Comparison of ENCODE assay signal across 1 cellular context in genomic region chr10:59079386-59080226, GRCh38.
A peak's percentile ranks its signal among the peaks of the same experiment; 100 is the strongest.
TF ChIP-seq lines count a peak whose summit lies in the region.

No MANE protein-coding gene starts in this region.

TF ChIP-seq in endothelial cell of umbilical vein, 7 proteins besides CTCF, POLR2A, EP300 and RAD21:
- TF ChIP-seq JUN (IDR thresholded peaks at IDR 0.05; ENCODE audit: borderline replicate concordance, insufficient read depth, insufficient read length, low read depth) (peak; percentile 48), FOS (IDR thresholded peaks at IDR 0.05; ENCODE audit: borderline replicate concordance, insufficient read depth, low read length) (peak; percentile 46), MYC (IDR thresholded peaks at IDR 0.05; ENCODE audit: low read depth, low read length) (no peak), GATA2 (IDR thresholded peaks at IDR 0.05; ENCODE audit: insufficient read depth, insufficient read length, low read depth, low read length) (peak; percentile 13), POLR2AphosphoS5 (IDR thresholded peaks at IDR 0.05; ENCODE audit: insufficient read depth, low read depth, low read length) (no peak), MAX (IDR thresholded peaks at IDR 0.05; ENCODE audit: insufficient read depth, insufficient read length) (no peak), EZH2 (IDR thresholded peaks at IDR 0.05; ENCODE audit: borderline replicate concordance, low read depth, low read length, severe bottlenecking) (no peak)
